1 cellular context compared by ENCODE assay signal in genomic region chr6:1479601-1480236, GRCh38.
TF ChIP-seq lines count a peak whose summit lies in the region.

No MANE protein-coding gene starts in this region.

TF ChIP-seq in GM23338, 12 proteins besides CTCF, POLR2A, EP300 and RAD21 (continued from another document):
- TF ChIP-seq ZNF462 (CRISPR knock-in tag; IDR thresholded peaks at IDR 0.05): no peak
- TF ChIP-seq POLR2AphosphoS5 (IDR thresholded peaks at IDR 0.05; ENCODE audit: low read depth): no peak
- TF ChIP-seq JUNB (IDR thresholded peaks at IDR 0.05; ENCODE audit: unreplicated experiment): no peak
- no peak for TF ChIP-seq ZNF114 (CRISPR knock-in tag; IDR thresholded peaks at IDR 0.05)
TF ChIP-seq in GM23338: peak in this region for 0.
